Comparison of ENCODE assay signal across 29 cellular contexts in the genomic region with DNA sequence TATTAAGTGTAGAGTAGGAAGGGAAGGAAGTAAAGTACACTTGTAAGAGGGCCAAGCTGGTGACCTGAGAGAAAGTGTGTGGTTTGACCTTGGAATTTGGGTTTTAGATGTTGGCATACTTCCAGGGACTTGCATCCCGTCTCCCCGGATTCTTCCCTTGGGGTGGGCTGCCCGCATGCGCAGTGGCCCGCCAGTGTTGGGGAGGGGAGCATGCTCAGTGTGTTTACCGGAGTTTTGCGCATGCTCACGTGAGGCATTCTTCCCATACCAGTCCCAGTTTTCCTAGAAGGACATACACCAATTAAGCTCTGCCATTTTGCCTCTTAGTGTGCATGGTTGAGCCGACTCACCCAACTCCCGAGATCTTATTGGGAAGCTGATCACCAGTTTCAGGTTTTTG.
"Had no signal": no experiment of that assay in that cellular context is flagged by ENCODE, and none has a peak within 500 bp of the region (broad histone marks: within the 10 kb centered on the region; RNA-seq: fewer than 3 reads in every experiment).

No MANE protein-coding gene starts in this region.

- H3K4me3 ChIP-seq: SJCRH30, SK-N-MC had no signal

- H3K27ac Mint-ChIP-seq: activated naive CD8-positive, alpha-beta T cell treated with anti-CD3 and anti-CD28 coated beads for 36 hours had no signal

- H3K4me1 ChIP-seq: SJCRH30 had no signal

- H3K9me3 Mint-ChIP-seq: activated CD4-positive, alpha-beta memory T cell treated with anti-CD3 and anti-CD28 coated beads, Interleukin-2, amount 10 ng/mL, durations not matched to agents 7 days and 5 days; activated naive CD8-positive, alpha-beta T cell treated with anti-CD3 and anti-CD28 coated beads for 36 hours had no signal

- ATAC-seq: Panc1 had no signal

- H3K27ac ChIP-seq: SJCRH30, SK-N-MC, WERI-Rb-1 had no signal

- H3K27me3 ChIP-seq: SJCRH30 had no signal

- H3K27me3 Mint-ChIP-seq: activated CD4-positive, alpha-beta memory T cell treated with anti-CD3 and anti-CD28 coated beads, Interleukin-2, amount 10 ng/mL, durations not matched to agents 7 days and 5 days; activated CD8-positive, alpha-beta memory T cell treated with anti-CD3 and anti-CD28 coated beads, Interleukin-2, amount 10 ng/mL, durations not matched to agents 7 days and 5 days; activated naive CD8-positive, alpha-beta T cell treated with anti-CD3 and anti-CD28 coated beads for 36 hours had no signal

- H3K9me3 ChIP-seq: SJCRH30 had no signal

- H3K36me3 ChIP-seq: WERI-Rb-1 had no signal

- H3K4me3 Mint-ChIP-seq: activated CD4-positive, alpha-beta memory T cell treated with anti-CD3 and anti-CD28 coated beads, Interleukin-2, amount 10 ng/mL, durations not matched to agents 7 days and 5 days; activated CD8-positive, alpha-beta memory T cell treated with anti-CD3 and anti-CD28 coated beads, Interleukin-2, amount 10 ng/mL, durations not matched to agents 7 days and 5 days; activated naive CD8-positive, alpha-beta T cell treated with anti-CD3 and anti-CD28 coated beads for 36 hours had no signal

- DNase-seq: activated CD4-positive, alpha-beta memory T cell treated with anti-CD3 and anti-CD28 coated beads, Interleukin-2, amount 10 ng/mL, durations not matched to agents 7 days and 5 days; activated CD4-positive, alpha-beta T cell treated with anti-CD3 and anti-CD28 coated beads for 1 hour; activated CD4-positive, alpha-beta T cell treated with anti-CD3 and anti-CD28 coated beads for 48 hours; activated CD4-positive, CD25-positive, alpha-beta regulatory T cell; activated CD8-positive, alpha-beta memory T cell treated with anti-CD3 and anti-CD28 coated beads for 24 hours; activated CD8-positive, alpha-beta memory T cell treated with anti-CD3 and anti-CD28 coated beads, Interleukin-2, amount 10 ng/mL, durations not matched to agents 7 days and 5 days; activated CD8-positive, alpha-beta memory T cell treated with anti-CD3 and anti-CD28 coated beads, Interleukin-2, amount 50 U/mL, for 48 hours; activated effector memory CD4-positive, alpha-beta T cell treated with anti-CD3 and anti-CD28 coated beads, Interleukin-2, amount 50 U/mL, for 16 hours; activated naive CD4-positive, alpha-beta T cell; activated naive CD4-positive, alpha-beta T cell treated with anti-CD3 and anti-CD28 coated beads, Interleukin-2, amount 50 U/mL, for 16 hours; activated naive CD8-positive, alpha-beta T cell treated with anti-CD3 and anti-CD28 coated beads for 36 hours; activated T-cell treated with anti-CD3 and anti-CD28 coated beads, Interleukin-2, amount 50 U/mL, for 48 hours; amniotic stem cell; aorta; Karpas-422; NCI-H1105; NCI-H1436; NCI-H1694; NCI-H1930; NCI-H2081 treated with DMSO at 0.1 percent for 48 hours; NCI-H226; NCI-H446 treated with DMSO at 0.1 percent for 48 hours; NCI-H524 treated with DMSO at 0.1 percent for 48 hours; SHP77; SJCRH30; T1000; WERI-Rb-1 had no signal
